In genomic region chr13:92187378-92187989, GRCh38 we compare ENCODE assay signal across 8 cellular contexts.
DNase-seq lines count a peak whose midpoint lies in the region; ATAC-seq and TF ChIP-seq lines count a peak whose summit lies in the region.

No MANE protein-coding gene starts in this region.

- DNase-seq in NCI-H187 (lab: John Stamatoyannopoulos, UW) = peak; percentile 26 to 32
- no peak for DNase-seq in NCI-H187 treated with DMSO at 0.1 percent for 48 hours (lab: John Stamatoyannopoulos, UW)
- peak; percentile 25 for DNase-seq in NT2/D1 (ENCODE audit: low read depth, low spot score)
- DNase-seq in colonic mucosa = peak; percentile 28
- DNase-seq in myocyte (ENCODE audit: low read depth) = peak; percentile 21
- DNase-seq in ureter (ENCODE audit: low spot score) = no peak

- H3K36me3 ChIP-seq in NT2/D1 (ENCODE audit: insufficient read depth, insufficient read length, low read length) = no peaks in the 10 kb centered on the region
- no peaks in the 10 kb centered on the region for H3K36me3 ChIP-seq in colonic mucosa

- ATAC-seq in GM19438 (IDR thresholded peaks at IDR 0.05; ENCODE audit: low read depth, unreplicated experiment) = peak; percentile 83
- peak; percentile 69 for ATAC-seq in HG03439 (IDR thresholded peaks at IDR 0.05; ENCODE audit: unreplicated experiment)

- H3K4me3 ChIP-seq in NT2/D1 (ENCODE audit: insufficient read length, low read depth) (no peak overlapping the region), colonic mucosa (no peak overlapping the region)

- no peaks in the 10 kb centered on the region for H3K9me3 ChIP-seq in NT2/D1 (ENCODE audit: insufficient read depth, low read length)
- H3K9me3 ChIP-seq in colonic mucosa = no peaks in the 10 kb centered on the region

- TF ChIP-seq CTCF in colonic mucosa (IDR thresholded peaks at IDR 0.05) = peak; percentile 92

- intact Hi-C loops in colonic mucosa (cut with DNase I) = loop anchor here (5.0 kb wide), 1 partner anchor 170 kb away; no protein-coding TSS in a partner anchor

- no peak overlapping the region for H3K9ac ChIP-seq in NT2/D1 (ENCODE audit: insufficient read length, low read depth)
- H3K9ac ChIP-seq in colonic mucosa (ENCODE audit: low read depth in 2 of 2, low read length in 2 of 2) = no peak overlapping the region

- H3K27me3 ChIP-seq in NT2/D1 (ENCODE audit: insufficient read depth, insufficient read length) (no peaks in the 10 kb centered on the region), colonic mucosa (no peaks in the 10 kb centered on the region)

- no peaks in the 10 kb centered on the region for H3K4me1 ChIP-seq in NT2/D1 (ENCODE audit: insufficient read depth, insufficient read length)
- no peaks in the 10 kb centered on the region for H3K4me1 ChIP-seq in colonic mucosa

- no peak overlapping the region for H3K27ac ChIP-seq in colonic mucosa

Comparison
In these comparisons a context has a peak if more than half of its experiments do, and no peak if none do; other contexts are left out.
1. DNase-seq: peak in NCI-H187 (2 of 2), NT2/D1 (single experiment), colonic mucosa (single experiment) and myocyte (single experiment); none in NCI-H187 treated with DMSO at 0.1 percent for 48 hours (single experiment) and ureter (single experiment).